ENCODE assay signal across 16 cellular contexts in genomic region chr2:48219555-48220436, GRCh38.
DNase-seq lines count a peak whose midpoint lies in the region; ATAC-seq and TF ChIP-seq lines count a peak whose summit lies in the region.
"Had no signal": no experiment of that assay in that cellular context is flagged by ENCODE, and none has a peak within 500 bp of the region (broad histone marks: within the 10 kb centered on the region; RNA-seq: fewer than 3 reads in every experiment).

No MANE protein-coding gene starts in this region.

- peaks cover 37% of the 10 kb centered on the region for H3K4me1 Mint-ChIP-seq in CD14-positive monocyte
- peaks cover 14% of the 10 kb centered on the region for H3K4me1 Mint-ChIP-seq in progenitor cell of endocrine pancreas (ENCODE audit: low read depth)

- H3K27ac Mint-ChIP-seq in CD14-positive monocyte: peak overlapping the region; percentile 32 to 91 (median 85)
- H3K27ac Mint-ChIP-seq in progenitor cell of endocrine pancreas: peak overlapping the region; percentile 59

- TF ChIP-seq CTCF in CD14-positive monocyte (IDR thresholded peaks at IDR 0.05) (no peak), progenitor cell of endocrine pancreas (IDR thresholded peaks at IDR 0.05; ENCODE audit: unreplicated experiment) (no peak), foreskin keratinocyte (conservative IDR thresholded peaks at IDR 0.05) (no peak), coronary artery (IDR thresholded peaks at IDR 0.05) (no peak)

- H3K27ac ChIP-seq in foreskin keratinocyte: no peak overlapping the region
- no peak overlapping the region for H3K27ac ChIP-seq in coronary artery
- H3K27ac ChIP-seq: KMS-11, RWPE1 had no signal

- no peak for DNase-seq in CD14-positive monocyte (ENCODE audit: low spot score)
- peak; percentile 7 for DNase-seq in SW480 (ENCODE audit: low spot score)
- DNase-seq in left colon: no peak
- DNase-seq in progenitor cell of endocrine pancreas (ENCODE audit: low spot score, unreplicated experiment): no peak
- DNase-seq in foreskin keratinocyte: no peak
- no peak for DNase-seq in H7
- DNase-seq in coronary artery (ENCODE audit: low spot score): no peak
- DNase-seq: 8988T, DMS 273 treated with DMSO at 0.1 percent for 48 hours, GF-D8, NCI-H1694 treated with DMSO at 0.1 percent for 48 hours, NCI-H774, PC-3 had no signal

- H3K4me3 ChIP-seq in H7 (ENCODE audit: insufficient read depth, low read depth, low read length) (no peak overlapping the region), coronary artery (no peak overlapping the region)

- H3K27me3 ChIP-seq in foreskin keratinocyte (no peaks in the 10 kb centered on the region), H7 (ENCODE audit: control insufficient read depth, insufficient read depth, low read length) (no peaks in the 10 kb centered on the region)

- H3K27me3 Mint-ChIP-seq in CD14-positive monocyte (ENCODE audit: low read depth in 3 of 3) (peaks cover 0 to 2% (median 0%) of the 10 kb centered on the region in 3 donors), progenitor cell of endocrine pancreas (no peaks in the 10 kb centered on the region)

- H3K4me3 Mint-ChIP-seq in CD14-positive monocyte (peak overlapping the region in 1 of 2 donors; percentile 21), progenitor cell of endocrine pancreas (ENCODE audit: low read depth) (no peak overlapping the region)

- H3K36me3 Mint-ChIP-seq in CD14-positive monocyte (no peaks in the 10 kb centered on the region), progenitor cell of endocrine pancreas (ENCODE audit: insufficient read depth) (no peaks in the 10 kb centered on the region)

- H3K36me3 ChIP-seq in H7 (replicated peaks; ENCODE audit: control insufficient read depth, insufficient read depth, low read length): no peaks in the 10 kb centered on the region

- intact Hi-C loops in CD14-positive monocyte (cut with micrococcal nuclease) (no loop called here), left colon (cut with DNase I, micrococcal nuclease) (no loop called here)

- H3K4me1 ChIP-seq in foreskin keratinocyte: no peaks in the 10 kb centered on the region

- H3K9me3 Mint-ChIP-seq in CD14-positive monocyte: peaks cover 0 to 5% (median 0%) of the 10 kb centered on the region in 7 donors
- no peaks in the 10 kb centered on the region for H3K9me3 Mint-ChIP-seq in progenitor cell of endocrine pancreas (ENCODE audit: low read depth)

- peak; percentile 66 for ATAC-seq in left colon
- ATAC-seq in foreskin keratinocyte: no peak
- no peak for ATAC-seq in GM21786 (IDR thresholded peaks at IDR 0.05; ENCODE audit: unreplicated experiment)
- ATAC-seq: PC-3 had no signal
